8 cellular contexts compared by ENCODE assay signal in genomic region chr12:131710464-131711457, GRCh38. TPM values are rescaled to one million over a fixed set of nuclear protein-coding genes. Genes with fewer than 3 reads are reported as not detected.
A peak's percentile ranks its signal among the peaks of the same experiment; 100 is the strongest.
DNase-seq lines count a peak whose midpoint lies in the region; ATAC-seq and TF ChIP-seq lines count a peak whose summit lies in the region.

Gene SFSWAP (plus strand): TSS chr12:131711090. CDS start chr12:131711230, 140 bp downstream.

- H3K27me3 ChIP-seq in esophagus squamous epithelium, result no peaks in the 10 kb centered on the region

- peak within 1 kb of the TSS; percentile 94 to 99 (median 99) for H3K27ac Mint-ChIP-seq in naive B cell
- H3K27ac Mint-ChIP-seq in stimulated activated effector memory CD8-positive, alpha-beta T cell treated with anti-CD3 and anti-CD28 coated beads, Interleukin-12 subunit alpha, Interleukin-12 subunit beta, amount 100 ng/mL, for 72 hours, result peak within 1 kb of the TSS; percentile 99

- H3K4me3 ChIP-seq in esophagus squamous epithelium, result peak within 1 kb of the TSS; percentile 90 to 99 (median 92)

- H3K9me3 ChIP-seq in esophagus squamous epithelium, result no peaks in the 10 kb centered on the region

- H3K9me3 Mint-ChIP-seq in naive B cell, result peaks cover 0 to 3% (median 1%) of the 10 kb centered on the region in 7 donors
- H3K9me3 Mint-ChIP-seq in stimulated activated effector memory CD8-positive, alpha-beta T cell treated with anti-CD3 and anti-CD28 coated beads, Interleukin-12 subunit alpha, Interleukin-12 subunit beta, amount 100 ng/mL, for 72 hours, result no peaks in the 10 kb centered on the region

- no peaks in the 10 kb centered on the region for H3K27me3 Mint-ChIP-seq in naive B cell

- DNase-seq in DMS 273 (lab: John Stamatoyannopoulos, UW; ENCODE audit: unreplicated experiment) (peak; percentile 82), HUDEP-2 (lab: John Stamatoyannopoulos, UW; ENCODE audit: unreplicated experiment in 76 of 76) (peak in 70 of 76 experiments; percentile 3 to 89 (median 60)), esophagus squamous epithelium (lab: John Stamatoyannopoulos, UW) (no peak), naive B cell (peak; percentile 81)
- DNase-seq in activated T-cell treated with anti-CD3 and anti-CD28 coated beads, Interleukin-2, amount 50 U/mL, for 48 hours, result peak; percentile 83 to 87
- peak; percentile 71 to 89 for DNase-seq in stimulated activated effector memory CD8-positive, alpha-beta T cell treated with anti-CD3 and anti-CD28 coated beads, Interleukin-12 subunit alpha, Interleukin-12 subunit beta, amount 100 ng/mL, for 72 hours (ENCODE audit: low spot score in 2 of 2)

- peaks cover 14 to 28% (median 15%) of the 10 kb centered on the region in 3 donors for H3K4me1 ChIP-seq in esophagus squamous epithelium

- TF ChIP-seq POLR2A in esophagus squamous epithelium (IDR thresholded peaks at IDR 0.05), result peak in 2 of 4 donors; percentile 43 to 71

- peak within 1 kb of the TSS; percentile 90 to 96 (median 94) for H3K27ac ChIP-seq in esophagus squamous epithelium

- H3K4me3 Mint-ChIP-seq in naive B cell, result peak within 1 kb of the TSS; percentile 95 to 99 (median 97)
- H3K4me3 Mint-ChIP-seq in stimulated activated effector memory CD8-positive, alpha-beta T cell treated with anti-CD3 and anti-CD28 coated beads, Interleukin-12 subunit alpha, Interleukin-12 subunit beta, amount 100 ng/mL, for 72 hours, result peak within 1 kb of the TSS; percentile 90

- H3K36me3 Mint-ChIP-seq in naive B cell, result peaks cover 0 to 17% of the 10 kb centered on the region in 2 donors
- peaks cover 45% of the 10 kb centered on the region for H3K36me3 Mint-ChIP-seq in stimulated activated effector memory CD8-positive, alpha-beta T cell treated with anti-CD3 and anti-CD28 coated beads, Interleukin-12 subunit alpha, Interleukin-12 subunit beta, amount 100 ng/mL, for 72 hours

- H3K36me3 ChIP-seq in esophagus squamous epithelium, result peaks cover 0 to 26% (median 17%) of the 10 kb centered on the region in 3 donors

- WGBS in esophagus squamous epithelium, 2 donors, result 1 to 4% methylated on average over 6 to 38 of the region's 90 CpGs

- intact Hi-C loops in esophagus squamous epithelium (cut with DNase I), result no loop called here

- ATAC-seq in GM21381 (IDR thresholded peaks at IDR 0.05; ENCODE audit: unreplicated experiment) (peak; percentile 93), naive B cell (ENCODE audit: low read depth in 2 of 2) (peak; percentile 92)
- ATAC-seq in stimulated activated effector memory CD8-positive, alpha-beta T cell treated with anti-CD3 and anti-CD28 coated beads, Interleukin-12 subunit alpha, Interleukin-12 subunit beta, amount 100 ng/mL, for 72 hours, result peak; percentile 96

- no peak for TF ChIP-seq CTCF in esophagus squamous epithelium (IDR thresholded peaks at IDR 0.05)

- H3K4me1 Mint-ChIP-seq in naive B cell, result peaks cover 21 to 26% (median 22%) of the 10 kb centered on the region in 3 donors
- peaks cover 25% of the 10 kb centered on the region for H3K4me1 Mint-ChIP-seq in stimulated activated effector memory CD8-positive, alpha-beta T cell treated with anti-CD3 and anti-CD28 coated beads, Interleukin-12 subunit alpha, Interleukin-12 subunit beta, amount 100 ng/mL, for 72 hours

TF ChIP-seq in PFSK-1, 5 proteins besides CTCF, POLR2A, EP300 and RAD21:
- TF ChIP-seq FOXP2 (optimal IDR thresholded peaks at IDR 0.05; ENCODE audit: borderline replicate concordance, extremely low read depth, extremely low read length, insufficient read depth) (no peak), REST (IDR thresholded peaks at IDR 0.05; ENCODE audit: insufficient read depth in 1 of 2, low read depth in 2 of 2, low read length in 2 of 2) (peak in 1 of 2 experiments; percentile 5; a peak in 1 of 4 replicates), POLR2AphosphoS5 (IDR thresholded peaks at IDR 0.05; ENCODE audit: low read depth, low read length) (peak; percentile 82), TAF1 (IDR thresholded peaks at IDR 0.05; ENCODE audit: borderline replicate concordance, insufficient read depth, low read length) (peak; percentile 73), SIN3A (IDR thresholded peaks at IDR 0.05; ENCODE audit: borderline replicate concordance, insufficient read depth, low read length) (peak; percentile 40; the same call in 1 of the 2 replicates)

RNA-seq across cellular contexts. Expression of gene SFSWAP, which starts in this region (rescaled TPM):
- 43.6 TPM for polyA plus RNA-seq in PFSK-1 (2012; ENCODE audit: insufficient read length, low read depth)
- total RNA-seq in esophagus squamous epithelium, result 10 to 100 TPM; 12.8 to 39.5 (median 25.9) TPM
- 10 to 100 TPM in 5 of 6 donors, 1 to 10 TPM in 1; 10.0 to 33.5 (median 19.0) TPM for polyA plus RNA-seq in naive B cell (ENCODE audit: low read depth in 6 of 6)
